ENCODE assay signal across 8 cellular contexts in genomic region chr22:21014202-21015050, GRCh38. TPM values are rescaled to one million over a fixed set of nuclear protein-coding genes. Genes with fewer than 3 reads are reported as not detected.
DNase-seq lines count a peak whose midpoint lies in the region; ATAC-seq and TF ChIP-seq lines count a peak whose summit lies in the region.

No MANE protein-coding gene starts in this region.

- H3K27ac ChIP-seq in IMR-90 (ENCODE audit: insufficient read depth, low read length): peak overlapping the region; percentile 88
- H3K27ac ChIP-seq in PC-3 (ENCODE audit: low read length): no peak overlapping the region
- H3K27ac ChIP-seq in esophagus squamous epithelium: peak overlapping the region; percentile 30 to 88 (median 76)

- CTCF ChIA-PET in IMR-90 (lab: Yijun Ruan, JAX): no interaction called here
- CTCF ChIA-PET in PC-3 (lab: Charles Lee): no interaction called here

- H2BK5ac ChIP-seq in IMR-90 (ENCODE audit: low read depth, low read length, poor library complexity, severe bottlenecking): peak overlapping the region; percentile 87

- peak overlapping the region; percentile 90 to 94 for H3K4me3 Mint-ChIP-seq in activated T-cell treated with anti-CD3 and anti-CD28 coated beads, Interleukin-2, amount 50 U/mL, for 72 hours

- POLR2A ChIA-PET in IMR-90 (lab: Charles Lee; ENCODE audit: unreplicated experiment) (interaction anchor here (1.1 kb wide), 1 partner anchor 12 kb away, joined by 3 read pairs; the partner anchor contains the start of gene THAP7), PC-3 (lab: Charles Lee; ENCODE audit: unreplicated experiment) (interaction anchor here (0.6 kb wide), 1 partner anchor 32 kb away, joined by 6 read pairs; the partner anchor contains the start of gene LZTR1)

- H3K4me2 ChIP-seq in IMR-90 (ENCODE audit: low read depth, low read length) (peak overlapping the region; percentile 85), PC-3 (ENCODE audit: low read length) (peak overlapping the region; percentile 28; the same call in 1 of the 2 replicates)

- H3K9me3 Mint-ChIP-seq in activated T-cell treated with anti-CD3 and anti-CD28 coated beads, Interleukin-2, amount 50 U/mL, for 72 hours: no peaks in the 10 kb centered on the region

- no peak for TF ChIP-seq CTCF in IMR-90 (conservative IDR thresholded peaks at IDR 0.05; ENCODE audit: low read depth, low read length)
- no peak for TF ChIP-seq CTCF in PC-3 (conservative IDR thresholded peaks at IDR 0.05; ENCODE audit: low read depth, low read length)
- no peak for TF ChIP-seq CTCF in esophagus squamous epithelium (IDR thresholded peaks at IDR 0.05)

- H2AK9ac ChIP-seq in IMR-90 (replicated peaks; ENCODE audit: low read depth, low read length, poor library complexity): peak overlapping the region; percentile 82

- H3K27me3 ChIP-seq in IMR-90 (ENCODE audit: control insufficient read depth, insufficient read depth, low read length) (no peaks in the 10 kb centered on the region), PC-3 (ENCODE audit: low read length) (no peaks in the 10 kb centered on the region), esophagus squamous epithelium (no peaks in the 10 kb centered on the region)

- peak; percentile 67 for ATAC-seq in GM21390 (IDR thresholded peaks at IDR 0.05; ENCODE audit: unreplicated experiment)
- ATAC-seq in IMR-90 (ENCODE audit: low read depth): peak; percentile 95
- no peak; the same call in 1 of the 2 replicates for ATAC-seq in PC-3
- ATAC-seq in activated T-cell treated with anti-CD3 and anti-CD28 coated beads, Interleukin-2, amount 50 U/mL, for 72 hours (replicated peaks in 1 of 2): peak; percentile 97 to 98

- no peak for TF ChIP-seq RAD21 in IMR-90 (IDR thresholded peaks at IDR 0.05; ENCODE audit: low read length)

- no peaks in the 10 kb centered on the region for H3K9me2 ChIP-seq in PC-3 (replicated peaks; ENCODE audit: low read length)

- peak overlapping the region; percentile 90 for H3K14ac ChIP-seq in IMR-90 (replicated peaks; ENCODE audit: low read depth, low read length)

- H3K36me3 ChIP-seq in IMR-90 (ENCODE audit: control insufficient read depth, insufficient read depth, low read length) (no peaks in the 10 kb centered on the region), PC-3 (ENCODE audit: low read depth, low read length) (no peaks in the 10 kb centered on the region), esophagus squamous epithelium (no peaks in the 10 kb centered on the region)

- peak overlapping the region; percentile 32; the same call in 1 of the 2 replicates for H2BK20ac ChIP-seq in IMR-90 (ENCODE audit: low read depth, low read length)

- DNase-seq in CMK (ENCODE audit: low read depth): peak; percentile 88
- DNase-seq in IMR-90: peak; percentile 88
- DNase-seq in PC-3: no peak
- peak; percentile 88 to 91 for DNase-seq in activated T-cell treated with anti-CD3 and anti-CD28 coated beads, Interleukin-2, amount 50 U/mL, for 72 hours
- DNase-seq in esophagus squamous epithelium (lab: John Stamatoyannopoulos, UW): peak; percentile 47
- DNase-seq in myocyte (ENCODE audit: low read depth): peak; percentile 98
- peak; percentile 69 for DNase-seq in stimulated activated CD8-positive, alpha-beta memory T cell treated with anti-CD3 and anti-CD28 coated beads, Interleukin-7, amount 100 ng/mL, for 24 hours (ENCODE audit: low read depth)

- H3K18ac ChIP-seq in IMR-90 (ENCODE audit: low read depth, low read length): peak overlapping the region; percentile 52

- peak overlapping the region; percentile 64 for H3K23ac ChIP-seq in IMR-90 (ENCODE audit: low read depth, low read length)

- H3K27ac Mint-ChIP-seq in activated T-cell treated with anti-CD3 and anti-CD28 coated beads, Interleukin-2, amount 50 U/mL, for 72 hours: no peak overlapping the region

- H3K27me3 Mint-ChIP-seq in activated T-cell treated with anti-CD3 and anti-CD28 coated beads, Interleukin-2, amount 50 U/mL, for 72 hours (ENCODE audit: low read depth): no peaks in the 10 kb centered on the region

- peaks cover 14% of the 10 kb centered on the region for H3K4me1 ChIP-seq in IMR-90 (ENCODE audit: control insufficient read depth, insufficient read depth, low read length)
- peaks cover 7% of the 10 kb centered on the region; the same call in 1 of the 2 replicates for H3K4me1 ChIP-seq in PC-3 (ENCODE audit: insufficient read depth, low read length)
- H3K4me1 ChIP-seq in esophagus squamous epithelium: peaks cover 22 to 28% (median 23%) of the 10 kb centered on the region in 3 donors

- H2BK15ac ChIP-seq in IMR-90 (ENCODE audit: low read depth, low read length): no peak overlapping the region

- H3K36me3 Mint-ChIP-seq in activated T-cell treated with anti-CD3 and anti-CD28 coated beads, Interleukin-2, amount 50 U/mL, for 72 hours (ENCODE audit: insufficient read depth in 2 of 2): no peaks in the 10 kb centered on the region

- no peak overlapping the region for H3K56ac ChIP-seq in IMR-90 (ENCODE audit: extremely low read depth, insufficient read depth, low read length)

- peak overlapping the region; percentile 79 for H3K4ac ChIP-seq in IMR-90 (ENCODE audit: low read depth, low read length)

- H4K91ac ChIP-seq in IMR-90 (ENCODE audit: insufficient read depth, low read depth, low read length): no peak overlapping the region; the same call in 1 of the 2 replicates

- no peaks in the 10 kb centered on the region for H3F3A ChIP-seq in PC-3 (ENCODE audit: low read length, unreplicated experiment)

- peaks cover 10% of the 10 kb centered on the region; the same call in 1 of the 2 replicates for H3K9me1 ChIP-seq in IMR-90 (ENCODE audit: insufficient read depth, low read length)

- dilution Hi-C loops in IMR-90 (cut with HindIII; ENCODE audit: low sequenced_read_pairs, unreplicated experiment): no loop called here

- 1% methylated on average over 37 of the region's 44 CpGs; no CpG with 5 or more reads in 1 of the 2 experiments for WGBS in IMR-90 (ENCODE audit: extremely low coverage in 2 of 2, insufficient read length in 1 of 2), 2 experiments
- WGBS in esophagus squamous epithelium, 2 donors: 3 to 6% methylated on average over 9 to 10 of the region's 44 CpGs

- in situ Hi-C loops in IMR-90 (cut with MboI; ENCODE audit: low sequenced_read_pairs): loop anchor here (10.0 kb wide), 1 partner anchor 80 kb away; no protein-coding TSS in a partner anchor

- H3K4me3 ChIP-seq in IMR-90 (ENCODE audit: insufficient read depth, low read depth, low read length) (peak overlapping the region; percentile 52), PC-3 (ENCODE audit: low read length) (no peak overlapping the region), esophagus squamous epithelium (peak overlapping the region; percentile 26 to 67 (median 48))

- intact Hi-C loops in IMR-90 (cut with micrococcal nuclease): loop anchor here (2.0 kb wide), 1 partner anchor 30 kb away; the partner anchor contains the start of gene LRRC74B
- intact Hi-C loops in PC-3 (cut with micrococcal nuclease): no loop called here
- intact Hi-C loops in esophagus squamous epithelium (cut with DNase I): no loop called here

- no peaks in the 10 kb centered on the region for H3K79me2 ChIP-seq in PC-3 (ENCODE audit: low read length)

- peaks cover 23% of the 10 kb centered on the region for H3K4me1 Mint-ChIP-seq in activated T-cell treated with anti-CD3 and anti-CD28 coated beads, Interleukin-2, amount 50 U/mL, for 72 hours (ENCODE audit: low read depth)

- H2AK5ac ChIP-seq in IMR-90 (ENCODE audit: low read depth, low read length): peak overlapping the region; percentile 66

- H4K20me1 ChIP-seq in IMR-90 (ENCODE audit: insufficient read depth, low read length): peaks cover 4% of the 10 kb centered on the region; the same call in 1 of the 2 replicates
- H4K20me1 ChIP-seq in PC-3 (ENCODE audit: low read length): no peaks in the 10 kb centered on the region

- peak overlapping the region in 1 of 2 experiments; percentile 94; a peak in 3 of 4 replicates for H4K8ac ChIP-seq in IMR-90 (ENCODE audit: low read depth in 2 of 2, low read length in 2 of 2)

- H2AFZ ChIP-seq in IMR-90 (replicated peaks; ENCODE audit: low read length, poor library complexity) (peak overlapping the region; percentile 100), PC-3 (ENCODE audit: low read length) (peak overlapping the region; percentile 61; the same call in 1 of the 2 replicates)

- H3K79me1 ChIP-seq in IMR-90 (ENCODE audit: low read depth in 1 of 2, low read length in 2 of 2): 0 out of 4 replicates have a peak, but pooled peaks cover 0 to 5% of the 10 kb centered on the region in 2 experiments

- peak overlapping the region; percentile 90 for H2BK120ac ChIP-seq in IMR-90 (ENCODE audit: low read depth, low read length)

- BruUV-seq in IMR-90 (replicated peaks; lab: Mats Ljungman, UMichigan): no TSS peak
- BruUV-seq in PC-3 (replicated peaks; lab: Mats Ljungman, UMichigan): no TSS peak

- no peak for TF ChIP-seq POLR2A in IMR-90 (IDR thresholded peaks at IDR 0.05; ENCODE audit: low read depth, low read length)
- TF ChIP-seq POLR2A in esophagus squamous epithelium (IDR thresholded peaks at IDR 0.05): no peak

- H3K9me3 ChIP-seq in IMR-90 (ENCODE audit: control insufficient read depth, insufficient read depth, low read length): no peaks in the 10 kb centered on the region
- H3K9me3 ChIP-seq in PC-3 (ENCODE audit: low read length): no peaks in the 10 kb centered on the region
- no peaks in the 10 kb centered on the region for H3K9me3 ChIP-seq in esophagus squamous epithelium

- peak overlapping the region; percentile 55 for H3K9ac ChIP-seq in IMR-90 (ENCODE audit: low read depth, low read length)
- H3K9ac ChIP-seq in PC-3 (ENCODE audit: low read length): no peak overlapping the region

- peak overlapping the region; percentile 40; the same call in 1 of the 2 replicates for H4K5ac ChIP-seq in IMR-90 (ENCODE audit: low read depth, low read length)

RNA-seq across cellular contexts. Expression of gene P2RX6, which starts 0.5 kb away (rescaled TPM):
- 0.56 and 0.90 TPM in 2 replicates for total RNA-seq in IMR-90 (2012; rRNA removed)
- polyA plus RNA-seq in IMR-90 (2012; rRNA removed): 1.4 and 1.6 TPM in 2 replicates
- polyA plus RNA-seq in IMR-90 (2012; cell fraction: cytosol; rRNA removed): 1.0 and 1.2 TPM in 2 replicates
- 16.1 and 24.8 TPM in 2 replicates for polyA plus RNA-seq in IMR-90 (2012; cell fraction: nucleus; rRNA removed; ENCODE audit: low replicate concordance)
- total RNA-seq in PC-3 (2014; rRNA removed): 1.1 TPM in 1 of 2 replicates, not detected in the other
- under 1 TPM; 0.29 to 0.30 TPM for total RNA-seq in activated T-cell treated with anti-CD3 and anti-CD28 coated beads, Interleukin-2, amount 50 U/mL, for 72 hours
- total RNA-seq in esophagus squamous epithelium: under 1 TPM in 3 of 4 donors, not detected in 1; 0.18 to 0.76 (median 0.50) TPM
- total RNA-seq in myocyte: 72.8 and 103 TPM in 2 replicates
- 47.3 TPM for polyA plus RNA-seq in myocyte (2012)

RNA-seq across cellular contexts. Expression of gene THAP7, which starts 12.5 kb away (rescaled TPM):
- total RNA-seq in IMR-90 (2012; rRNA removed): 13.3 and 14.2 TPM in 2 replicates
- 19.8 and 23.2 TPM in 2 replicates for polyA plus RNA-seq in IMR-90 (2012; rRNA removed)
- polyA plus RNA-seq in IMR-90 (2012; cell fraction: cytosol; rRNA removed): 20.8 and 28.8 TPM in 2 replicates
- 38.3 and 68.2 TPM in 2 replicates for polyA plus RNA-seq in IMR-90 (2012; cell fraction: nucleus; rRNA removed; ENCODE audit: low replicate concordance)
- 43.0 and 44.3 TPM in 2 replicates for total RNA-seq in PC-3 (2014; rRNA removed)
- 10 to 100 TPM; 29.5 to 31.2 TPM for total RNA-seq in activated T-cell treated with anti-CD3 and anti-CD28 coated beads, Interleukin-2, amount 50 U/mL, for 72 hours
- 10 to 100 TPM; 13.2 to 38.7 (median 32.0) TPM for total RNA-seq in esophagus squamous epithelium
- total RNA-seq in myocyte: 56.5 and 60.0 TPM in 2 replicates
- polyA plus RNA-seq in myocyte (2012): 36.7 TPM

RNA-seq across cellular contexts. Expression of gene SLC7A4, which starts 17.9 kb away (rescaled TPM):
- total RNA-seq in IMR-90 (2012; rRNA removed): not detected in 2 replicates
- 0.03 and 0.06 TPM in 2 replicates for polyA plus RNA-seq in IMR-90 (2012; rRNA removed)
- 0.10 TPM in 1 of 2 replicates, not detected in the other for polyA plus RNA-seq in IMR-90 (2012; cell fraction: cytosol; rRNA removed)
- polyA plus RNA-seq in IMR-90 (2012; cell fraction: nucleus; rRNA removed; ENCODE audit: low replicate concordance): 0.03 TPM in 2 replicates
- total RNA-seq in PC-3 (2014; rRNA removed): not detected in 2 replicates
- not detected for total RNA-seq in activated T-cell treated with anti-CD3 and anti-CD28 coated beads, Interleukin-2, amount 50 U/mL, for 72 hours
- 10 to 100 TPM in 1 of 4 donors, 1 to 10 TPM in 3; 2.5 to 11.7 (median 4.5) TPM for total RNA-seq in esophagus squamous epithelium
- 0.70 and 1.3 TPM in 2 replicates for total RNA-seq in myocyte
- 1.2 TPM for polyA plus RNA-seq in myocyte (2012)

RNA-seq across cellular contexts. Expression of gene LRRC74B, which starts 31.3 kb away (rescaled TPM):
- total RNA-seq in IMR-90 (2012; rRNA removed) (not detected in 2 replicates), PC-3 (2014; rRNA removed) (not detected in 2 replicates), esophagus squamous epithelium (under 1 TPM in 1 of 4 donors, not detected in 3; 0.04 TPM), myocyte (0.08 and 0.88 TPM in 2 replicates)
- polyA plus RNA-seq in IMR-90 (2012; rRNA removed): not detected in 2 replicates
- not detected in 2 replicates for polyA plus RNA-seq in IMR-90 (2012; cell fraction: cytosol; rRNA removed)
- polyA plus RNA-seq in IMR-90 (2012; cell fraction: nucleus; rRNA removed; ENCODE audit: low replicate concordance): 0.05 and 0.06 TPM in 2 replicates
- total RNA-seq in activated T-cell treated with anti-CD3 and anti-CD28 coated beads, Interleukin-2, amount 50 U/mL, for 72 hours: not detected
- polyA plus RNA-seq in myocyte (2012): 0.06 TPM

RNA-seq across cellular contexts. Expression of gene LZTR1, which starts 32.3 kb away (rescaled TPM):
- total RNA-seq in IMR-90 (2012; rRNA removed): 19.2 and 22.8 TPM in 2 replicates
- 41.3 and 43.8 TPM in 2 replicates for polyA plus RNA-seq in IMR-90 (2012; rRNA removed)
- polyA plus RNA-seq in IMR-90 (2012; cell fraction: cytosol; rRNA removed): 11.2 and 23.0 TPM in 2 replicates
- 241 and 472 TPM in 2 replicates for polyA plus RNA-seq in IMR-90 (2012; cell fraction: nucleus; rRNA removed; ENCODE audit: low replicate concordance)
- total RNA-seq in PC-3 (2014; rRNA removed): 41.0 and 49.3 TPM in 2 replicates
- 10 to 100 TPM; 30.6 to 42.8 TPM for total RNA-seq in activated T-cell treated with anti-CD3 and anti-CD28 coated beads, Interleukin-2, amount 50 U/mL, for 72 hours
- 10 to 100 TPM; 15.3 to 44.4 (median 25.5) TPM for total RNA-seq in esophagus squamous epithelium
- total RNA-seq in myocyte: 51.8 and 54.3 TPM in 2 replicates
- polyA plus RNA-seq in myocyte (2012): 57.2 TPM

Comparison
In these comparisons a context has a peak if more than half of its experiments do, and no peak if none do; other contexts are left out.
1. RNA of gene P2RX6, which starts 0.5 kb away (total RNA-seq): 72.8 to 103 TPM in myocyte; 1.1 TPM in PC-3, 0.56 to 0.90 TPM in IMR-90, 0.18 to 0.76 TPM in esophagus squamous epithelium and 0.29 to 0.30 TPM in activated T-cell treated with anti-CD3 and anti-CD28 coated beads, Interleukin-2, amount 50 U/mL, for 72 hours; every median in the first group is over 10 times any median in the second.